Comparison of ENCODE assay signal across 8 cellular contexts in genomic region chr1:91997607-91998195, GRCh38. TPM values are rescaled to one million over a fixed set of nuclear protein-coding genes. Genes with fewer than 3 reads are reported as not detected.
DNase-seq lines count a peak whose midpoint lies in the region; ATAC-seq, FAIRE-seq and TF ChIP-seq lines count a peak whose summit lies in the region.

No MANE protein-coding gene starts in this region.

- no peaks in the 10 kb centered on the region for H3K9me3 ChIP-seq in Panc1 (ENCODE audit: control insufficient read depth, insufficient read depth, low read depth, low read length)

- FAIRE-seq in HTR-8/SVneo (lab: Jason Lieb, UNC) = no peak

- ATAC-seq in Panc1 (no peak), HG03521 (IDR thresholded peaks at IDR 0.05; ENCODE audit: unreplicated experiment) (no peak)
- no peak for ATAC-seq in stimulated activated naive CD8-positive, alpha-beta T cell treated with anti-CD3 and anti-CD28 coated beads, Interleukin-15, Interleukin-2, amounts not matched to agents 100 U/mL and 50 U/mL, for 24 hours

- no peaks in the 10 kb centered on the region for H3K36me3 ChIP-seq in Panc1 (ENCODE audit: control insufficient read depth, insufficient read depth, low read length)

- TF ChIP-seq CTCF in Panc1 (IDR thresholded peaks at IDR 0.05) (peak; percentile 61; the same call in 1 of the 2 replicates), astrocyte of the cerebellum (IDR thresholded peaks at IDR 0.05; ENCODE audit: low read depth, low read length, missing control alignments) (peak; percentile 53)

- peak; percentile 67 for DNase-seq in DMS53 treated with DMSO at 0.1 percent for 48 hours (lab: John Stamatoyannopoulos, UW; ENCODE audit: unreplicated experiment)
- peak; percentile 22 for DNase-seq in HTR-8/SVneo (ENCODE audit: insufficient read length, low spot score)
- DNase-seq in Panc1 (ENCODE audit: low read depth, low spot score) = peak; percentile 22
- peak; percentile 64 for DNase-seq in astrocyte of the cerebellum (ENCODE audit: low read depth)
- peak; percentile 55 for DNase-seq in kidney tubule cell (ENCODE audit: low spot score)
- peak; percentile 44 for DNase-seq in stimulated activated naive CD8-positive, alpha-beta T cell treated with anti-CD3 and anti-CD28 coated beads, Interleukin-15, Interleukin-2, amounts not matched to agents 100 U/mL and 50 U/mL, for 24 hours
- no peak for DNase-seq in activated effector memory CD4-positive, alpha-beta T cell treated with anti-CD3 and anti-CD28 coated beads, Interleukin-2, amount 50 U/mL, for 16 hours

- intact Hi-C loops in Panc1 (cut with micrococcal nuclease; ENCODE audit: unreplicated experiment) = loop anchor here (5.0 kb wide), 1 partner anchor 295 kb away; no protein-coding TSS in a partner anchor

- no peak overlapping the region for H3K4me3 ChIP-seq in Panc1 (ENCODE audit: low read depth in 2 of 2, low read length in 2 of 2)
- no peak overlapping the region for H3K4me3 ChIP-seq in astrocyte of the cerebellum (ENCODE audit: low read depth, low read length)

- no peaks in the 10 kb centered on the region for H3K4me1 ChIP-seq in Panc1 (ENCODE audit: control insufficient read depth, insufficient read depth, low read length)

- POLR2A ChIA-PET in Panc1 (lab: Charles Lee) = interaction anchor here (0.6 kb wide), 1 partner anchor 295 kb away, joined by 8 read pairs; no protein-coding TSS in a partner anchor

- BruUV-seq in Panc1 (replicated peaks; lab: Mats Ljungman, UMichigan) = no TSS peak

- H3K27me3 ChIP-seq in Panc1 (ENCODE audit: control insufficient read depth, insufficient read depth, low read length) = no peaks in the 10 kb centered on the region

- no peak overlapping the region for H3K27ac ChIP-seq in Panc1 (ENCODE audit: low read length)

- CTCF ChIA-PET in Panc1 (lab: Charles Lee) = interaction anchor here (0.5 to 1.8 kb wide), 3 partner anchors 14 to 294 kb away, joined by 4 to 6 read pairs (median 5); no protein-coding TSS in a partner anchor

- in situ Hi-C loops in Panc1 (cut with HindIII; ENCODE audit: low pct_unique_long_range_greater_than_20kb, low sequenced_read_pairs) = no loop called here
- in situ Hi-C loops in astrocyte of the cerebellum (cut with HindIII; ENCODE audit: low sequenced_read_pairs) = loop anchor here (25.0 kb wide), 1 partner anchor 290 kb away; the partner anchor contains the start of genes GLMN and RPAP2

RNA-seq across cellular contexts. Expression of gene EPHX4, which starts 32.1 kb away (rescaled TPM):
- total RNA-seq in Panc1 (2021; ENCODE audit: unreplicated experiment) = not detected
- polyA plus RNA-seq in Panc1 (2012; ENCODE audit: insufficient read length) = not detected

RNA-seq across cellular contexts. Expression of gene BRDT, which starts 48.5 kb away (rescaled TPM):
- not detected for total RNA-seq in Panc1 (2021; ENCODE audit: unreplicated experiment)
- polyA plus RNA-seq in Panc1 (2012; ENCODE audit: insufficient read length) = not detected
